Comparison of ENCODE assay signal across 1 cellular context in genomic region chr21:41428311-41428710, GRCh38.
TF ChIP-seq lines count a peak whose summit lies in the region.

No MANE protein-coding gene starts in this region.

TF ChIP-seq in GM23338, 12 proteins besides CTCF, POLR2A, EP300 and RAD21 (continued from another document):
- TF ChIP-seq ZNF462 (CRISPR knock-in tag; IDR thresholded peaks at IDR 0.05) (no peak), POLR2AphosphoS5 (IDR thresholded peaks at IDR 0.05; ENCODE audit: low read depth) (no peak)
